In the genomic region with DNA sequence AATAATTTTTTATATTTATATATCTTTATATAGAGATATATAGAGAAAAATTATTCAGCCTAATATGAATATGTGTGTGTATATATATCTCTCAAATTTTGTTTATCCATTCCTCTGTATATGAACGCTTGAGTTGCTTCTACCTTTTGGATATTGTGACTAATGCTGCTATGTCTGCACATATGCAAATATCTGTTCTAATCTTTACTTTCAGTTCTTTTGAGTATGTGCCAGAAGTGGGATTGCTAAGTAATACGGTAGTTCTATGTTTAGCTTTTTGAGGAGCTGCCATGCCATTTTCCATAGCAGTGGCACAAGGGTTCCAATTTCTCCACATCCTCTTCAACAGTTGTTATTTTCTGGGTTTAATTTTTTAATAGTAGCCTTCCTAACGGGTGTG, we compare ENCODE assay signal across 9 cellular contexts.
DNase-seq lines count a peak whose midpoint lies in the region; ATAC-seq and TF ChIP-seq lines count a peak whose summit lies in the region.
"Had no signal": no experiment of that assay in that cellular context is flagged by ENCODE, and none has a peak within 500 bp of the region (broad histone marks: within the 10 kb centered on the region; RNA-seq: fewer than 3 reads in every experiment).

No MANE protein-coding gene starts in this region.

- no peaks in the 10 kb centered on the region for H3K9me3 ChIP-seq in stomach
- H3K9me3 ChIP-seq in right atrium auricular region, result no peaks in the 10 kb centered on the region

- H3K36me3 ChIP-seq in stomach (no peaks in the 10 kb centered on the region), right atrium auricular region (no peaks in the 10 kb centered on the region)

- H3K4me1 ChIP-seq in stomach (peaks cover 0 to 8% (median 0%) of the 10 kb centered on the region in 4 donors), right atrium auricular region (no peaks in the 10 kb centered on the region)

- intact Hi-C loops in stomach (cut with DNase I; ENCODE audit: low total_unique reads), result no loop called here

- no peak for DNase-seq in LoVo (ENCODE audit: low spot score)
- no peak for DNase-seq in foreskin melanocyte
- no peak for DNase-seq in stomach
- no peak for DNase-seq in right atrium auricular region (ENCODE audit: low spot score)
- DNase-seq: NCI-H2081 treated with DMSO at 0.1 percent for 48 hours had no signal

- no peak for TF ChIP-seq POLR2A in stomach (IDR thresholded peaks at IDR 0.05)

- no peak overlapping the region for H3K4me3 ChIP-seq in stomach
- H3K4me3 ChIP-seq in right atrium auricular region, result no peak overlapping the region

- H3K27ac ChIP-seq in stomach (no peak overlapping the region), right atrium auricular region (no peak overlapping the region)

- ATAC-seq in GM18520 (IDR thresholded peaks at IDR 0.05; ENCODE audit: unreplicated experiment) (peak; percentile 87), GM21526 (IDR thresholded peaks at IDR 0.05; ENCODE audit: low FRiP score, unreplicated experiment) (peak; percentile 85), HG03442 (IDR thresholded peaks at IDR 0.05; ENCODE audit: unreplicated experiment) (peak; percentile 88), esophagus mucosa (peak; percentile 57)

- no peak for TF ChIP-seq CTCF in stomach (IDR thresholded peaks at IDR 0.05)
- TF ChIP-seq CTCF in right atrium auricular region (IDR thresholded peaks at IDR 0.05), result no peak

- H3K27me3 ChIP-seq in stomach (no peaks in the 10 kb centered on the region), right atrium auricular region (no peaks in the 10 kb centered on the region)

- 21 to 42% (median 32%) methylated on average over 3 of the region's 3 CpGs for WGBS in stomach, 5 donors

- no peak for TF ChIP-seq EP300 in stomach (IDR thresholded peaks at IDR 0.05)
